Comparison of ENCODE assay signal across 8 cellular contexts in genomic region chr1:156140879-156141707, GRCh38. TPM values are rescaled to one million over a fixed set of nuclear protein-coding genes. Genes with fewer than 3 reads are reported as not detected.
DNase-seq lines count a peak whose midpoint lies in the region; ATAC-seq and TF ChIP-seq lines count a peak whose summit lies in the region.

No MANE protein-coding gene starts in this region.

- TF ChIP-seq CTCF in A673 (conservative IDR thresholded peaks at IDR 0.05; ENCODE audit: low read depth, low read length), result peak; percentile 78

- H3K9me3 Mint-ChIP-seq in activated CD8-positive, alpha-beta T cell treated with anti-CD3 and anti-CD28 coated beads, Interleukin-2, amount 10 ng/mL, durations not matched to agents 7 days and 5 days (ENCODE audit: insufficient read depth), result no peaks in the 10 kb centered on the region

- no peaks in the 10 kb centered on the region for H3K27me3 Mint-ChIP-seq in activated CD8-positive, alpha-beta T cell treated with anti-CD3 and anti-CD28 coated beads, Interleukin-2, amount 10 ng/mL, durations not matched to agents 7 days and 5 days (ENCODE audit: low read depth)

- H3K27ac Mint-ChIP-seq in activated CD8-positive, alpha-beta T cell treated with anti-CD3 and anti-CD28 coated beads, Interleukin-2, amount 10 ng/mL, durations not matched to agents 7 days and 5 days, result no peak overlapping the region

- POLR2A ChIA-PET in A673 (lab: Charles Lee; ENCODE audit: low non-redundant PET), result no interaction called here
- POLR2A ChIA-PET in activated CD8-positive, alpha-beta T cell treated with anti-CD3 and anti-CD28 coated beads, Interleukin-2, amount 10 ng/mL, durations not matched to agents 7 days and 5 days (lab: Charles Lee), result interaction anchor here (0.6 to 1.0 kb wide), 5 partner anchors 11 to 98 kb away, joined by 3 to 5 read pairs (median 4); no protein-coding TSS in a partner anchor

- peaks cover 7% of the 10 kb centered on the region for H3K4me1 Mint-ChIP-seq in activated CD8-positive, alpha-beta T cell treated with anti-CD3 and anti-CD28 coated beads, Interleukin-2, amount 10 ng/mL, durations not matched to agents 7 days and 5 days (ENCODE audit: low read depth)

- H3K4me3 ChIP-seq in A673 (ENCODE audit: low read depth, low read length, poor library complexity, severe bottlenecking) (no peak overlapping the region), H7 (ENCODE audit: insufficient read depth, low read depth, low read length) (no peak overlapping the region)

- H3K36me3 ChIP-seq in A673 (ENCODE audit: insufficient read depth, low read length, poor library complexity, severe bottlenecking) (peaks cover 30% of the 10 kb centered on the region), H7 (replicated peaks; ENCODE audit: control insufficient read depth, insufficient read depth, low read length) (peaks cover 10% of the 10 kb centered on the region)

- no peak overlapping the region for H3K27ac ChIP-seq in A673 (ENCODE audit: low read depth, low read length, poor library complexity, severe bottlenecking)

- H3K27me3 ChIP-seq in A673 (replicated peaks; ENCODE audit: insufficient read depth, low read depth, low read length, poor library complexity) (no peaks in the 10 kb centered on the region), H7 (ENCODE audit: control insufficient read depth, insufficient read depth, low read length) (no peaks in the 10 kb centered on the region)

- ATAC-seq in activated CD8-positive, alpha-beta T cell treated with anti-CD3 and anti-CD28 coated beads, Interleukin-2, amount 10 ng/mL, durations not matched to agents 7 days and 5 days, result peak; percentile 11
- ATAC-seq in sciatic nerve (peak; percentile 50), HG03095 (IDR thresholded peaks at IDR 0.05; ENCODE audit: unreplicated experiment) (no peak), GM19463 (IDR thresholded peaks at IDR 0.05; ENCODE audit: unreplicated experiment) (no peak)

- H3K36me3 Mint-ChIP-seq in activated CD8-positive, alpha-beta T cell treated with anti-CD3 and anti-CD28 coated beads, Interleukin-2, amount 10 ng/mL, durations not matched to agents 7 days and 5 days (ENCODE audit: low read depth), result no peaks in the 10 kb centered on the region

- no peak overlapping the region for H3K4me3 Mint-ChIP-seq in activated CD8-positive, alpha-beta T cell treated with anti-CD3 and anti-CD28 coated beads, Interleukin-2, amount 10 ng/mL, durations not matched to agents 7 days and 5 days

- intact Hi-C loops in A673 (cut with micrococcal nuclease; ENCODE audit: unreplicated experiment), result loop anchor here (10.0 kb wide), 1 partner anchor 174 kb away; no protein-coding TSS in a partner anchor
- intact Hi-C loops in sciatic nerve (cut with DNase I), result no loop called here

- H3K4me1 ChIP-seq in A673 (ENCODE audit: insufficient read depth, low read length, poor library complexity, severe bottlenecking), result no peaks in the 10 kb centered on the region

- CTCF ChIA-PET in A673 (lab: Charles Lee), result interaction anchor here (0.9 to 2.4 kb wide), 3 partner anchors 32 to 84 kb away, joined by 3 to 37 read pairs (median 6); partner anchors contain the start of gene PMF1
- CTCF ChIA-PET in activated CD8-positive, alpha-beta T cell treated with anti-CD3 and anti-CD28 coated beads, Interleukin-2, amount 10 ng/mL, durations not matched to agents 7 days and 5 days (lab: Charles Lee), result interaction anchor here (0.6 to 9.6 kb wide), 23 partner anchors 9 to 245 kb away, joined by 3 to 254 read pairs (median 5); partner anchors contain the start of genes PMF1 and SMG5

- no peaks in the 10 kb centered on the region for H3K9me3 ChIP-seq in A673 (ENCODE audit: low read depth, low read length, poor library complexity, severe bottlenecking)

- DNase-seq in A673 (ENCODE audit: low spot score), result no peak
- DNase-seq in H7, result peak; percentile 96
- no peak for DNase-seq in activated CD8-positive, alpha-beta T cell treated with anti-CD3 and anti-CD28 coated beads, Interleukin-2, amount 10 ng/mL, durations not matched to agents 7 days and 5 days
- peak; percentile 83 for DNase-seq in foreskin melanocyte
- no peak for DNase-seq in sciatic nerve (ENCODE audit: low spot score)
- DNase-seq in SKM-1 treated with dmso at 0.1 percent for 144 hours (lab: John Stamatoyannopoulos, UW; ENCODE audit: unreplicated experiment), result no peak

- no TSS peak for BruUV-seq in A673 (replicated peaks; lab: Mats Ljungman, UMichigan)

RNA-seq across cellular contexts. Expression of gene SEMA4A, which starts 12.3 kb away (rescaled TPM):
- 0.77 and 0.92 TPM in 2 replicates for total RNA-seq in A673 (2021)
- total RNA-seq in H7 (2014; rRNA removed; shearing (Covaris generic)), result 10.3 and 15.8 TPM in 2 replicates
- 10 to 100 TPM; 16.8 to 17.8 TPM for total RNA-seq in activated CD8-positive, alpha-beta T cell treated with anti-CD3 and anti-CD28 coated beads, Interleukin-2, amount 10 ng/mL, durations not matched to agents 7 days and 5 days
- total RNA-seq in sciatic nerve, result 8.4 TPM

RNA-seq across cellular contexts. Expression of gene LMNA, which starts 26.6 kb away (rescaled TPM):
- 204 and 225 TPM in 2 replicates for total RNA-seq in A673 (2021)
- total RNA-seq in H7 (2014; rRNA removed; shearing (Covaris generic)), result 101 and 119 TPM in 2 replicates
- 10 to 100 TPM in 1 of 2 experiments, 1 to 10 TPM in 1; 8.5 to 10.3 TPM for total RNA-seq in activated CD8-positive, alpha-beta T cell treated with anti-CD3 and anti-CD28 coated beads, Interleukin-2, amount 10 ng/mL, durations not matched to agents 7 days and 5 days
- total RNA-seq in sciatic nerve, result 322 TPM

RNA-seq across cellular contexts. Expression of gene SLC25A44, which starts 52.8 kb away (rescaled TPM):
- total RNA-seq in A673 (2021) (28.9 and 30.9 TPM in 2 replicates), sciatic nerve (16.3 TPM)
- total RNA-seq in H7 (2014; rRNA removed; shearing (Covaris generic)), result 31.9 and 33.2 TPM in 2 replicates
- 10 to 100 TPM; 31.8 to 33.8 TPM for total RNA-seq in activated CD8-positive, alpha-beta T cell treated with anti-CD3 and anti-CD28 coated beads, Interleukin-2, amount 10 ng/mL, durations not matched to agents 7 days and 5 days

RNA-seq across cellular contexts. Expression of gene MEX3A, which starts 58.8 kb away (rescaled TPM):
- total RNA-seq in A673 (2021) (90.0 and 92.5 TPM in 2 replicates), sciatic nerve (1.2 TPM)
- total RNA-seq in H7 (2014; rRNA removed; shearing (Covaris generic)), result 52.7 and 65.2 TPM in 2 replicates
- total RNA-seq in activated CD8-positive, alpha-beta T cell treated with anti-CD3 and anti-CD28 coated beads, Interleukin-2, amount 10 ng/mL, durations not matched to agents 7 days and 5 days, result under 1 TPM; 0.05 TPM

Comparison
In these comparisons a context has a peak if more than half of its experiments do, and no peak if none do; other contexts are left out.
1. DNase-seq: peak in H7 (single experiment) and foreskin melanocyte (single experiment); none in A673 (single experiment), activated CD8-positive, alpha-beta T cell treated with anti-CD3 and anti-CD28 coated beads, Interleukin-2, amount 10 ng/mL, durations not matched to agents 7 days and 5 days (single experiment), sciatic nerve (single experiment) and SKM-1 treated with dmso at 0.1 percent for 144 hours (single experiment).
2. ATAC-seq: peak in activated CD8-positive, alpha-beta T cell treated with anti-CD3 and anti-CD28 coated beads, Interleukin-2, amount 10 ng/mL, durations not matched to agents 7 days and 5 days (single experiment) and sciatic nerve (single experiment); none in HG03095 (single experiment) and GM19463 (single experiment).